Comparison of ENCODE assay signal across 25 cellular contexts in the genomic region with DNA sequence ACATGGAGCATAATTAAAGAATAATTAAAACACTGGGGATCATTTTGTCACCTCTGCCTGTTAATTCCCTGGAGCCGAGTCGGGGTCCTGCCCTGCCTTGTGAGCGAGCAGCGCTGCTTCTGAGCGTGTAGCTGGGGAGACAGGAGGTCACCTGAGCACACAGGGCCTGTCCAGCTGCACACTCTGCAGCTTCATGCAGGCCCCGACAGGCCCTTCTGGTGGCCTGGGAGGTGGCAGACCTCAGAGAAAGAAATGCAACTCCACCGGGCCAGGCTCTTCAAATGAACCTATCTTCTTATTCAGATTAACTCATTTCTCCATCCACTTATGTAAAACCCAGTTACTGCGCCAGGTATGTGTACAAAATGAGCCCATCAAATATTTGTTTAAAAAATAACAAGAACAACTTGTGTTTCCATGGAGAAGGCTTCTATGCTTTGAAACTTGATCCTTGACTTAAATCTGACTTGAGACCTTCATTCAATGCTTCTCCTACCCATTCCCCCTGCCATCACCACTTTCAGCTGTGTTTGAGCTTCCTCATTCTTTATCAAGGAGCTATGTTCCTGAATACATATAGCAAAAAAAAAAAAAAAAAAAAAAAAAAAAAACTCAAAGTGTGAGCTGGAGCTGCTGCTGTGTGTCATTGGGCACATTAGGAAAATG.
DNase-seq lines count a peak whose midpoint lies in the region; ATAC-seq, FAIRE-seq and TF ChIP-seq lines count a peak whose summit lies in the region.
"Had no signal": no experiment of that assay in that cellular context is flagged by ENCODE, and none has a peak within 500 bp of the region (broad histone marks: within the 10 kb centered on the region; RNA-seq: fewer than 3 reads in every experiment).

No MANE protein-coding gene starts in this region.

- no peaks in the 10 kb centered on the region for H3K9me3 Mint-ChIP-seq in neural progenitor cell
- no peaks in the 10 kb centered on the region for H3K9me3 Mint-ChIP-seq in activated CD8-positive, alpha-beta T cell treated with anti-CD3 and anti-CD28 coated beads, Interleukin-2, amount 10 ng/mL, durations not matched to agents 7 days and 5 days (ENCODE audit: insufficient read depth)
- H3K9me3 Mint-ChIP-seq: activated naive CD4-positive, alpha-beta T cell treated with anti-CD3 and anti-CD28 coated beads, Interleukin-2, amount 10 ng/mL, durations not matched to agents 7 days and 5 days; activated T-cell treated with anti-CD3 and anti-CD28 coated beads, Interleukin-2, amount 50 U/mL, for 4 hours; CD4-positive, alpha-beta T cell; central memory CD8-positive, alpha-beta T cell; natural killer cell treated with Interleukin-12 subunit alpha and Interleukin-12 subunit beta and Interleukin-15 and Interleukin-18, amount 100 ng/mL, for 72 hours; stimulated activated naive B cell treated with anti-CD40 and anti-IgM and Interleukin-4, amounts not matched to agents 10 μg/mL and 1 μg/mL and 100 μg/mL, for 72 hours had no signal

- H4K20me1 ChIP-seq in neural progenitor cell (ENCODE audit: low read depth), result no peaks in the 10 kb centered on the region

- H3K27ac Mint-ChIP-seq in neural progenitor cell, result peak overlapping the region; percentile 84
- H3K27ac Mint-ChIP-seq in activated CD8-positive, alpha-beta T cell treated with anti-CD3 and anti-CD28 coated beads, Interleukin-2, amount 10 ng/mL, durations not matched to agents 7 days and 5 days, result no peak overlapping the region
- H3K27ac Mint-ChIP-seq: activated naive CD4-positive, alpha-beta T cell treated with anti-CD3 and anti-CD28 coated beads, Interleukin-2, amount 10 ng/mL, durations not matched to agents 7 days and 5 days; CD4-positive, alpha-beta T cell; natural killer cell treated with Interleukin-12 subunit alpha and Interleukin-12 subunit beta and Interleukin-15 and Interleukin-18, amount 100 ng/mL, for 72 hours; stimulated activated naive B cell treated with anti-CD40 and anti-IgM and Interleukin-4, amounts not matched to agents 10 μg/mL and 1 μg/mL and 100 μg/mL, for 72 hours had no signal

- POLR2A ChIA-PET in activated CD8-positive, alpha-beta T cell treated with anti-CD3 and anti-CD28 coated beads, Interleukin-2, amount 10 ng/mL, durations not matched to agents 7 days and 5 days (lab: Charles Lee), result no interaction called here

- CTCF ChIA-PET in activated CD8-positive, alpha-beta T cell treated with anti-CD3 and anti-CD28 coated beads, Interleukin-2, amount 10 ng/mL, durations not matched to agents 7 days and 5 days (lab: Charles Lee), result no interaction called here

- intact Hi-C loops in kidney (cut with DNase I), result no loop called here

- H3K36me3 ChIP-seq in neural progenitor cell (no peaks in the 10 kb centered on the region), kidney (ENCODE audit: control insufficient read depth in 1 of 2, insufficient read depth in 2 of 2, low read length in 2 of 2) (no peaks in the 10 kb centered on the region)
- H3K36me3 ChIP-seq in effector memory CD4-positive, alpha-beta T cell (ENCODE audit: control insufficient read depth, insufficient read depth, low read length), result no peaks in the 10 kb centered on the region
- H3K36me3 ChIP-seq: gastrocnemius medialis, thyroid gland had no signal

- H3F3A ChIP-seq in neural progenitor cell (ENCODE audit: low read depth), result peaks cover 11% of the 10 kb centered on the region

- H3K27ac ChIP-seq in neural progenitor cell (peak overlapping the region; percentile 51), kidney (ENCODE audit: low read depth in 2 of 2, low read length in 2 of 2) (no peak overlapping the region)
- H3K27ac ChIP-seq in effector memory CD4-positive, alpha-beta T cell (ENCODE audit: insufficient read depth, low read length, poor library complexity, severe bottlenecking), result no peak overlapping the region
- H3K27ac ChIP-seq: gastrocnemius medialis, thyroid gland had no signal

- no peaks in the 10 kb centered on the region for H3K36me3 Mint-ChIP-seq in neural progenitor cell
- no peaks in the 10 kb centered on the region for H3K36me3 Mint-ChIP-seq in activated CD8-positive, alpha-beta T cell treated with anti-CD3 and anti-CD28 coated beads, Interleukin-2, amount 10 ng/mL, durations not matched to agents 7 days and 5 days (ENCODE audit: low read depth)
- H3K36me3 Mint-ChIP-seq: activated naive CD4-positive, alpha-beta T cell treated with anti-CD3 and anti-CD28 coated beads, Interleukin-2, amount 10 ng/mL, durations not matched to agents 7 days and 5 days; natural killer cell treated with Interleukin-12 subunit alpha and Interleukin-12 subunit beta and Interleukin-15 and Interleukin-18, amount 100 ng/mL, for 72 hours; stimulated activated naive B cell treated with anti-CD40 and anti-IgM and Interleukin-4, amounts not matched to agents 10 μg/mL and 1 μg/mL and 100 μg/mL, for 72 hours had no signal

- no peaks in the 10 kb centered on the region for H3K79me2 ChIP-seq in neural progenitor cell (ENCODE audit: low read depth)

- H3K9ac ChIP-seq in neural progenitor cell (no peak overlapping the region), kidney (ENCODE audit: low read length in 2 of 2) (no peak overlapping the region)

- H3K4me3 ChIP-seq in LNCaP clone FGC (ENCODE audit: low read depth, low read length) (no peak overlapping the region), neural progenitor cell (no peak overlapping the region), kidney (ENCODE audit: low read length in 2 of 2) (no peak overlapping the region)
- H3K4me3 ChIP-seq in effector memory CD4-positive, alpha-beta T cell (ENCODE audit: insufficient read depth, low read depth, low read length, poor library complexity, severe bottlenecking), result no peak overlapping the region
- H3K4me3 ChIP-seq: gastrocnemius medialis, thyroid gland had no signal

- H3K4me2 ChIP-seq in neural progenitor cell, result peak overlapping the region; percentile 39

- no peak overlapping the region for H3K4me3 Mint-ChIP-seq in neural progenitor cell
- H3K4me3 Mint-ChIP-seq in activated CD8-positive, alpha-beta T cell treated with anti-CD3 and anti-CD28 coated beads, Interleukin-2, amount 10 ng/mL, durations not matched to agents 7 days and 5 days, result no peak overlapping the region
- H3K4me3 Mint-ChIP-seq: activated naive CD4-positive, alpha-beta T cell treated with anti-CD3 and anti-CD28 coated beads, Interleukin-2, amount 10 ng/mL, durations not matched to agents 7 days and 5 days; activated T-cell treated with anti-CD3 and anti-CD28 coated beads, Interleukin-2, amount 50 U/mL, for 4 hours; CD4-positive, alpha-beta T cell; central memory CD8-positive, alpha-beta T cell; natural killer cell treated with Interleukin-12 subunit alpha and Interleukin-12 subunit beta and Interleukin-15 and Interleukin-18, amount 100 ng/mL, for 72 hours; stimulated activated naive B cell treated with anti-CD40 and anti-IgM and Interleukin-4, amounts not matched to agents 10 μg/mL and 1 μg/mL and 100 μg/mL, for 72 hours had no signal

- ATAC-seq in HG03196 (IDR thresholded peaks at IDR 0.05; ENCODE audit: unreplicated experiment), result no peak
- ATAC-seq in activated CD8-positive, alpha-beta T cell treated with anti-CD3 and anti-CD28 coated beads, Interleukin-2, amount 10 ng/mL, durations not matched to agents 7 days and 5 days, result no peak
- ATAC-seq: activated T-cell treated with anti-CD3 and anti-CD28 coated beads, Interleukin-2, amount 50 U/mL, for 4 hours; gastrocnemius medialis; natural killer cell treated with Interleukin-12 subunit alpha and Interleukin-12 subunit beta and Interleukin-15 and Interleukin-18, amount 100 ng/mL, for 72 hours; stimulated activated naive B cell treated with anti-CD40 and anti-IgM and Interleukin-4, amounts not matched to agents 10 μg/mL and 1 μg/mL and 100 μg/mL, for 72 hours had no signal

- H2AFZ ChIP-seq in neural progenitor cell (replicated peaks), result no peak overlapping the region

- H3K4me1 Mint-ChIP-seq in neural progenitor cell, result peaks cover 20% of the 10 kb centered on the region
- H3K4me1 Mint-ChIP-seq in activated CD8-positive, alpha-beta T cell treated with anti-CD3 and anti-CD28 coated beads, Interleukin-2, amount 10 ng/mL, durations not matched to agents 7 days and 5 days (ENCODE audit: low read depth), result no peaks in the 10 kb centered on the region
- H3K4me1 Mint-ChIP-seq: activated naive CD4-positive, alpha-beta T cell treated with anti-CD3 and anti-CD28 coated beads, Interleukin-2, amount 10 ng/mL, durations not matched to agents 7 days and 5 days; central memory CD8-positive, alpha-beta T cell; stimulated activated naive B cell treated with anti-CD40 and anti-IgM and Interleukin-4, amounts not matched to agents 10 μg/mL and 1 μg/mL and 100 μg/mL, for 72 hours had no signal

- no peak for TF ChIP-seq CTCF in LNCaP clone FGC (IDR thresholded peaks at IDR 0.05; ENCODE audit: control insufficient read depth, extremely low read depth, insufficient read depth)
- TF ChIP-seq CTCF in neural progenitor cell (IDR thresholded peaks at IDR 0.05), result no peak
- TF ChIP-seq CTCF in kidney (IDR thresholded peaks at IDR 0.05; ENCODE audit: borderline replicate concordance, extremely low read depth, insufficient read depth), result no peak

- H3K9me3 ChIP-seq in neural progenitor cell (ENCODE audit: low read depth) (no peaks in the 10 kb centered on the region), kidney (ENCODE audit: control insufficient read depth in 1 of 2, low read length in 2 of 2) (no peaks in the 10 kb centered on the region)
- no peaks in the 10 kb centered on the region for H3K9me3 ChIP-seq in effector memory CD4-positive, alpha-beta T cell (ENCODE audit: control insufficient read depth, low read length)
- H3K9me3 ChIP-seq: gastrocnemius medialis, thyroid gland had no signal

- no peaks in the 10 kb centered on the region for H3K27me3 Mint-ChIP-seq in neural progenitor cell (ENCODE audit: insufficient read depth, low read depth)
- peaks cover 7% of the 10 kb centered on the region for H3K27me3 Mint-ChIP-seq in activated CD8-positive, alpha-beta T cell treated with anti-CD3 and anti-CD28 coated beads, Interleukin-2, amount 10 ng/mL, durations not matched to agents 7 days and 5 days (ENCODE audit: low read depth)
- H3K27me3 Mint-ChIP-seq: CD4-positive, alpha-beta T cell; central memory CD8-positive, alpha-beta T cell; stimulated activated naive B cell treated with anti-CD40 and anti-IgM and Interleukin-4, amounts not matched to agents 10 μg/mL and 1 μg/mL and 100 μg/mL, for 72 hours had no signal

- no peak for FAIRE-seq in kidney (lab: Jason Lieb, UNC)
- FAIRE-seq: GM18507 had no signal

- DNase-seq in COLO668 (lab: John Stamatoyannopoulos, UW; ENCODE audit: unreplicated experiment), result peak; percentile 27
- peak; percentile 68 for DNase-seq in LNCaP clone FGC (ENCODE audit: low read depth)
- peak; percentile 21 for DNase-seq in SK-N-DZ (ENCODE audit: low spot score)
- no peak for DNase-seq in neural progenitor cell (ENCODE audit: low spot score)
- no peak for DNase-seq in kidney
- no peak for DNase-seq in activated CD8-positive, alpha-beta T cell treated with anti-CD3 and anti-CD28 coated beads, Interleukin-2, amount 10 ng/mL, durations not matched to agents 7 days and 5 days
- no peak for DNase-seq in effector memory CD4-positive, alpha-beta T cell
- DNase-seq: activated CD4-positive, CD25-positive, alpha-beta regulatory T cell treated with anti-CD3 and anti-CD28 coated beads, Interleukin-2, amount 50 U/mL, for 72 hours; activated naive CD4-positive, alpha-beta T cell treated with anti-CD3 and anti-CD28 coated beads, Interleukin-2, amount 10 ng/mL, durations not matched to agents 7 days and 5 days; activated T-cell treated with anti-CD3 and anti-CD28 coated beads, Interleukin-2, amount 50 U/mL, for 4 hours; aorta; CD4-positive, alpha-beta T cell; gastrocnemius medialis; HCEC 1CT; kidney glomerular epithelial cell; NCI-H446; posterior cingulate gyrus; stimulated activated CD4-positive, alpha-beta T cell treated with anti-CD3 and anti-CD28 coated beads, Interleukin-2, amount 100 ng/mL, for 24 hours; stimulated activated naive B cell treated with anti-CD40 and anti-IgM and Interleukin-4, amounts not matched to agents 10 μg/mL and 1 μg/mL and 100 μg/mL, for 72 hours; T1000; thyroid gland had no signal

- H3K27me3 ChIP-seq in neural progenitor cell, result no peaks in the 10 kb centered on the region
- no peaks in the 10 kb centered on the region for H3K27me3 ChIP-seq in effector memory CD4-positive, alpha-beta T cell (replicated peaks; ENCODE audit: control insufficient read depth, insufficient read depth, low read length, poor library complexity, severe bottlenecking)
- H3K27me3 ChIP-seq: gastrocnemius medialis, thyroid gland had no signal

- H3K4me1 ChIP-seq in neural progenitor cell (peaks cover 18% of the 10 kb centered on the region), kidney (ENCODE audit: control insufficient read depth in 1 of 2, insufficient read depth in 1 of 2, low read depth in 1 of 2, low read length in 2 of 2) (no peaks in the 10 kb centered on the region)
- H3K4me1 ChIP-seq in effector memory CD4-positive, alpha-beta T cell (ENCODE audit: control insufficient read depth, insufficient read depth, low read length, poor library complexity, severe bottlenecking), result no peaks in the 10 kb centered on the region
- H3K4me1 ChIP-seq: gastrocnemius medialis, thyroid gland had no signal

Comparison
In these comparisons a context has a peak if more than half of its experiments do, and no peak if none do; other contexts are left out.
1. DNase-seq: peak in COLO668 (single experiment), LNCaP clone FGC (single experiment) and SK-N-DZ (single experiment); none in neural progenitor cell (single experiment), kidney (single experiment), activated CD8-positive, alpha-beta T cell treated with anti-CD3 and anti-CD28 coated beads, Interleukin-2, amount 10 ng/mL, durations not matched to agents 7 days and 5 days (single experiment) and effector memory CD4-positive, alpha-beta T cell (0 of 3).